10 cellular contexts compared by ENCODE assay signal in genomic region chr15:76342046-76342381, GRCh38. TPM values are rescaled to one million over a fixed set of nuclear protein-coding genes. Genes with fewer than 3 reads are reported as not detected.
DNase-seq lines count a peak whose midpoint lies in the region; ATAC-seq and TF ChIP-seq lines count a peak whose summit lies in the region.
"Had no signal": no experiment of that assay in that cellular context is flagged by ENCODE, and none has a peak within 500 bp of the region (broad histone marks: within the 10 kb centered on the region; RNA-seq: fewer than 3 reads in every experiment).

No MANE protein-coding gene starts in this region.

- no peak overlapping the region for H3K27ac Mint-ChIP-seq in osteocyte (ENCODE audit: unreplicated experiment)
- H3K27ac Mint-ChIP-seq: activated CD8-positive, alpha-beta memory T cell treated with anti-CD3 and anti-CD28 coated beads, Interleukin-2, amount 10 ng/mL, durations not matched to agents 7 days and 5 days had no signal

- peaks cover 77% of the 10 kb centered on the region for H3K27me3 Mint-ChIP-seq in osteocyte (ENCODE audit: unreplicated experiment)

- BruUV-seq in Panc1 (replicated peaks; lab: Mats Ljungman, UMichigan) = no TSS peak

- H3K4me3 ChIP-seq in Panc1 (ENCODE audit: low read depth in 2 of 2, low read length in 2 of 2) = peak overlapping the region; percentile 42 to 52; a peak in 3 of 4 replicates
- H3K4me3 ChIP-seq in tibial nerve = no peak overlapping the region

- H3K27me3 ChIP-seq in Panc1 (ENCODE audit: control insufficient read depth, insufficient read depth, low read length) = peaks cover 16% of the 10 kb centered on the region
- peaks cover 8 to 100% of the 10 kb centered on the region in 2 donors for H3K27me3 ChIP-seq in tibial nerve

- peaks cover 2% of the 10 kb centered on the region for H3K36me3 Mint-ChIP-seq in osteocyte (ENCODE audit: unreplicated experiment)

- no peak for TF ChIP-seq POLR2A in tibial nerve (IDR thresholded peaks at IDR 0.05)

- DNase-seq in DMS114 treated with DMSO at 0.1 percent for 48 hours (lab: John Stamatoyannopoulos, UW; ENCODE audit: unreplicated experiment) = peak; percentile 47
- no peak for DNase-seq in Panc1 (ENCODE audit: low read depth, low spot score)
- peak; percentile 67 for DNase-seq in ecto neural progenitor cell (ENCODE audit: low spot score)
- no peak for DNase-seq in osteocyte (ENCODE audit: extremely low spot score, unreplicated experiment)
- no peak for DNase-seq in NCI-H2196 (lab: John Stamatoyannopoulos, UW; ENCODE audit: unreplicated experiment)
- DNase-seq in tibial nerve (ENCODE audit: low spot score in 2 of 2) = no peak
- no peak for DNase-seq in NCI-H1105 treated with DMSO at 0.1 percent for 48 hours (lab: John Stamatoyannopoulos, UW)
- DNase-seq: activated CD8-positive, alpha-beta memory T cell treated with anti-CD3 and anti-CD28 coated beads, Interleukin-2, amount 10 ng/mL, durations not matched to agents 7 days and 5 days; DMS 273 treated with DMSO at 0.1 percent for 48 hours had no signal

- intact Hi-C loops in Panc1 (cut with micrococcal nuclease; ENCODE audit: unreplicated experiment) = no loop called here

- in situ Hi-C loops in Panc1 (cut with HindIII; ENCODE audit: low pct_unique_long_range_greater_than_20kb, low sequenced_read_pairs) = no loop called here

- H3K4me1 Mint-ChIP-seq in osteocyte (ENCODE audit: unreplicated experiment) = peaks cover 43% of the 10 kb centered on the region

- H3K36me3 ChIP-seq in Panc1 (ENCODE audit: control insufficient read depth, insufficient read depth, low read length) = peaks cover under 1% of the 10 kb centered on the region; the same call in 1 of the 2 replicates
- H3K36me3 ChIP-seq in tibial nerve = no peaks in the 10 kb centered on the region

- CTCF ChIA-PET in Panc1 (lab: Charles Lee) = interaction anchor here (0.6 to 0.7 kb wide), 2 partner anchors 187 to 192 kb away, joined by 3 to 6 read pairs; no protein-coding TSS in a partner anchor

- no peak for TF ChIP-seq EP300 in tibial nerve (IDR thresholded peaks at IDR 0.05)

- H3K9me3 Mint-ChIP-seq in osteocyte (ENCODE audit: unreplicated experiment) = no peaks in the 10 kb centered on the region

- H3K9me3 ChIP-seq in Panc1 (ENCODE audit: control insufficient read depth, insufficient read depth, low read depth, low read length) = no peaks in the 10 kb centered on the region
- H3K9me3 ChIP-seq in tibial nerve = no peaks in the 10 kb centered on the region

- ATAC-seq in Panc1 (no peak), GM18870 (IDR thresholded peaks at IDR 0.05; ENCODE audit: unreplicated experiment) (no peak)
- ATAC-seq: activated CD8-positive, alpha-beta memory T cell treated with anti-CD3 and anti-CD28 coated beads, Interleukin-2, amount 10 ng/mL, durations not matched to agents 7 days and 5 days had no signal

- H3K27ac ChIP-seq in Panc1 (ENCODE audit: low read length) = no peak overlapping the region
- H3K27ac ChIP-seq in tibial nerve = no peak overlapping the region

- H3K4me3 Mint-ChIP-seq in osteocyte (ENCODE audit: unreplicated experiment) = peak overlapping the region; percentile 29

- 4 to 12% methylated on average over 15 to 20 of the region's 20 CpGs for WGBS in tibial nerve, 2 donors

- H3K4me1 ChIP-seq in Panc1 (ENCODE audit: control insufficient read depth, insufficient read depth, low read length) = peaks cover 3% of the 10 kb centered on the region; the same call in 1 of the 2 replicates
- peaks cover 0 to 78% (median 59%) of the 10 kb centered on the region in 4 donors for H3K4me1 ChIP-seq in tibial nerve

- TF ChIP-seq CTCF in Panc1 (IDR thresholded peaks at IDR 0.05) (no peak), osteocyte (IDR thresholded peaks at IDR 0.05) (no peak), tibial nerve (IDR thresholded peaks at IDR 0.05) (no peak)

- POLR2A ChIA-PET in Panc1 (lab: Charles Lee) = no interaction called here

RNA-seq across cellular contexts. Expression of gene ISL2, which starts 5.4 kb away (rescaled TPM):
- total RNA-seq in Panc1 (2021; ENCODE audit: unreplicated experiment) (0.51 TPM), osteocyte (not detected in 2 replicates), tibial nerve (not detected)
- 1.2 TPM for polyA plus RNA-seq in Panc1 (2012; ENCODE audit: insufficient read length)

RNA-seq across cellular contexts. Expression of gene ETFA, which starts 30.7 kb away (rescaled TPM):
- total RNA-seq in Panc1 (2021; ENCODE audit: unreplicated experiment) = 159 TPM
- 146 TPM for polyA plus RNA-seq in Panc1 (2012; ENCODE audit: insufficient read length)
- 98.2 and 102 TPM in 2 replicates for total RNA-seq in osteocyte
- total RNA-seq in tibial nerve = 10 to 100 TPM; 59.2 to 96.9 (median 75.5) TPM

Comparison
In these comparisons a context has a peak if more than half of its experiments do, and no peak if none do; other contexts are left out.
1. DNase-seq: peak in DMS114 treated with DMSO at 0.1 percent for 48 hours (single experiment) and ecto neural progenitor cell (single experiment); none in Panc1 (single experiment), osteocyte (single experiment), NCI-H2196 (single experiment), tibial nerve (0 of 2) and NCI-H1105 treated with DMSO at 0.1 percent for 48 hours (single experiment).
2. H3K4me3 ChIP-seq: peak in Panc1 (2 of 2); none in tibial nerve (0 of 4).